Comparison of ENCODE assay signal across 8 cellular contexts in the genomic region with DNA sequence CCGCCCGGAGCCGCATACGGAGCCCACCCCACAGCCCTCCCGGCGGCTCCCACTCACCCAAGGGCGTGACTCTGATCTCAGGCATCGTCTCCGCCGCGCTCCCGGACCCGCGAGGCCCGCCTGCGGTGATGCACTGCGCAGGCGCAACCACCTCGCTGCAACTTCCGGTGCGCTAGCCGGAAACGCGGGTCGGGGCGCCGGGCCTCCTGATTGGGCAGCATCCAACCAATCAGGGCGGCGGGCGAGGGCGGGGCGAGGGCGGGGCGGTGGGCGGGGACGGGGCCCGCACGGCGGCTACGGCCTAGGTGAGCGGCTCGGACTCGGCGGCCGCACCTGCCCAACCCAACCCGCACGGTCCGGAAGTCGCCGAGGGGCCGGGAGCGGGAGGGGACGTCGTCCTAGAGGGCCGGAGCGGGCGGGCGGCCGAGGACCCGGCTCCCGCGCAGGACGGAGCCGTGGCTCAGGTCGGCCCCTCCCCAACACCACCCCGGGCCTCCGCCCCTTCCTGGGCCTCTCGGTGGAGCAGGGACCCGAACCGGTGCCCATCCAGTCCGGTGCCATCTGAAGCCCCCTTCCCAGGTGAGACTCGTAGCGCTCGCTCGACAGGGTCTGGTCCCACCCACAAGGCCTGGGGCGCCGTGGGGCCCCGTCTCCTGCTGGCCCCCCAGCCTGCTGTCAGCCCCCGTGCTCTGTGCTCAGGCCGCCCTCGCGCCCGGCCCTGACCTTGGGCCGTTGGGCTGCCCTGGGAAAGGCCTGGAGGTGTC. TPM values are rescaled to one million over a fixed set of nuclear protein-coding genes. Genes with fewer than 3 reads are reported as not detected.
DNase-seq lines count a peak whose midpoint lies in the region; ATAC-seq and TF ChIP-seq lines count a peak whose summit lies in the region.

TSS of gene CPTP (plus strand) at position 279 of the 764 bp plus-strand sequence. CDS start 2,109 bp downstream, outside the sequence.
TSS of gene INTS11 (minus strand) at position 137 of the 764 bp plus-strand sequence. CDS start at position 85, 52 bp downstream.

- H3K4me1 ChIP-seq in DOHH2 (ENCODE audit: control insufficient read depth, low read length) (peaks cover 26% of the 10 kb centered on the region), neural progenitor cell (peaks cover 4% of the 10 kb centered on the region), stomach smooth muscle (ENCODE audit: control insufficient read depth, insufficient read depth, low read length) (peaks cover 52% of the 10 kb centered on the region)

- no peaks in the 10 kb centered on the region for H3K27me3 ChIP-seq in DOHH2 (ENCODE audit: control insufficient read depth, low read length)
- no peaks in the 10 kb centered on the region for H3K27me3 ChIP-seq in neural progenitor cell
- no peaks in the 10 kb centered on the region for H3K27me3 ChIP-seq in stomach smooth muscle (ENCODE audit: control insufficient read depth in 1 of 2, insufficient read depth in 2 of 2, low read length in 2 of 2)

- peak within 1 kb of the TSS; percentile 91 for H3K4me3 Mint-ChIP-seq in neural progenitor cell

- peak within 1 kb of the TSS; percentile 93 for H3K9ac ChIP-seq in neural progenitor cell
- peak within 1 kb of the TSS; percentile 83 to 84 for H3K9ac ChIP-seq in stomach smooth muscle (ENCODE audit: low read length in 2 of 2)

- DNase-seq in SIG-M5 (lab: John Stamatoyannopoulos, UW) (peak; percentile 19), activated gamma-delta T cell (lab: John Stamatoyannopoulos, UW) (peak; percentile 95), fibroblast of villous mesenchyme (ENCODE audit: low read depth) (peak; percentile 92), neural progenitor cell (ENCODE audit: low spot score) (peak; percentile 97)

- no peaks in the 10 kb centered on the region for H3K9me3 Mint-ChIP-seq in neural progenitor cell

- H3F3A ChIP-seq in DOHH2 (ENCODE audit: control insufficient read depth, insufficient read depth), result no peaks in the 10 kb centered on the region
- H3F3A ChIP-seq in neural progenitor cell (ENCODE audit: low read depth), result peaks cover 4% of the 10 kb centered on the region

- no peaks in the 10 kb centered on the region for H3K9me2 ChIP-seq in DOHH2 (replicated peaks; ENCODE audit: control insufficient read depth, low read length)

- TF ChIP-seq CTCF in DOHH2 (IDR thresholded peaks at IDR 0.05; ENCODE audit: low read depth, low read length, poor library complexity, severe bottlenecking) (no peak), fibroblast of villous mesenchyme (IDR thresholded peaks at IDR 0.05; ENCODE audit: insufficient read depth, low read depth, low read length) (no peak), neural progenitor cell (IDR thresholded peaks at IDR 0.05) (no peak)

- H3K4me3 ChIP-seq in DOHH2 (ENCODE audit: low read length), result peak within 1 kb of the TSS; percentile 82
- H3K4me3 ChIP-seq in fibroblast of villous mesenchyme (ENCODE audit: low read depth, low read length), result peak within 1 kb of the TSS; percentile 83
- peak within 1 kb of the TSS; percentile 90 for H3K4me3 ChIP-seq in neural progenitor cell
- peak within 1 kb of the TSS; percentile 81 to 83 for H3K4me3 ChIP-seq in stomach smooth muscle (ENCODE audit: low read length in 2 of 2)

- H4K20me1 ChIP-seq in DOHH2 (ENCODE audit: control insufficient read depth, insufficient read depth, low read depth, low read length) (peaks cover 18% of the 10 kb centered on the region), neural progenitor cell (ENCODE audit: low read depth) (peaks cover 59% of the 10 kb centered on the region)

- H3K9me3 ChIP-seq in DOHH2 (ENCODE audit: control insufficient read depth, insufficient read depth, low read length) (peaks cover 4% of the 10 kb centered on the region), KOPT-K1 (ENCODE audit: insufficient read depth, low read length, poor library complexity, severe bottlenecking) (no peaks in the 10 kb centered on the region), neural progenitor cell (ENCODE audit: low read depth) (no peaks in the 10 kb centered on the region), stomach smooth muscle (ENCODE audit: control insufficient read depth in 2 of 2, low read length in 2 of 2) (no peaks in the 10 kb centered on the region)

- H3K27ac ChIP-seq in DOHH2 (ENCODE audit: low read depth, low read length) (peak within 1 kb of the TSS; percentile 34), KOPT-K1 (ENCODE audit: low read depth, low read length, poor library complexity, severe bottlenecking) (peak within 1 kb of the TSS; percentile 74), neural progenitor cell (no peak within 1 kb of the TSS), stomach smooth muscle (ENCODE audit: low read length) (peak within 1 kb of the TSS; percentile 62)

- H3K79me2 ChIP-seq in DOHH2 (ENCODE audit: control insufficient read depth, low read length) (peaks cover 61% of the 10 kb centered on the region), neural progenitor cell (ENCODE audit: low read depth) (peaks cover 56% of the 10 kb centered on the region)

- peaks cover 4% of the 10 kb centered on the region for H3K36me3 Mint-ChIP-seq in neural progenitor cell

- H3K4me1 Mint-ChIP-seq in neural progenitor cell, result peaks cover 11% of the 10 kb centered on the region

- H3K27ac Mint-ChIP-seq in neural progenitor cell, result peak within 1 kb of the TSS; percentile 7

- ATAC-seq in GM21786 (IDR thresholded peaks at IDR 0.05; ENCODE audit: unreplicated experiment), result peak; percentile 73

- H3K36me3 ChIP-seq in DOHH2 (ENCODE audit: control insufficient read depth, low read length) (peaks cover 37% of the 10 kb centered on the region; the same call in 1 of the 2 replicates), KOPT-K1 (ENCODE audit: insufficient read depth, low read length) (peaks cover 22% of the 10 kb centered on the region), neural progenitor cell (no peaks in the 10 kb centered on the region), stomach smooth muscle (ENCODE audit: control insufficient read depth in 2 of 2, insufficient read depth in 2 of 2, low read length in 2 of 2) (peaks cover 9 to 14% of the 10 kb centered on the region in 2 donors)

- H3K27me3 Mint-ChIP-seq in neural progenitor cell (ENCODE audit: insufficient read depth, low read depth), result peaks cover 10% of the 10 kb centered on the region

- H3K4me2 ChIP-seq in DOHH2 (ENCODE audit: low read length) (peak within 1 kb of the TSS; percentile 88), neural progenitor cell (peak within 1 kb of the TSS; percentile 99)

- peak within 1 kb of the TSS; percentile 83 for H2AFZ ChIP-seq in neural progenitor cell (replicated peaks)

RNA-seq across cellular contexts. Expression of gene CPTP, which starts in this region (rescaled TPM):
- total RNA-seq in fibroblast of villous mesenchyme, result 11.7 and 13.2 TPM in 2 replicates
- total RNA-seq in neural progenitor cell (ENCODE audit: low replicate concordance), result 1.0 and 13.5 TPM in 2 replicates

RNA-seq across cellular contexts. Expression of gene INTS11, which starts in this region (rescaled TPM):
- total RNA-seq in fibroblast of villous mesenchyme (57.9 and 61.2 TPM in 2 replicates), neural progenitor cell (ENCODE audit: low replicate concordance) (62.4 and 116 TPM in 2 replicates)

Comparison
In these comparisons a context has a peak if more than half of its experiments do, and no peak if none do; other contexts are left out.
1. DNase-seq: peak in every context shown above with its lines; median percentile 97 in neural progenitor cell; 95 in activated gamma-delta T cell; 92 in fibroblast of villous mesenchyme; 19 in SIG-M5.